9 cellular contexts compared by ENCODE assay signal in the genomic region with DNA sequence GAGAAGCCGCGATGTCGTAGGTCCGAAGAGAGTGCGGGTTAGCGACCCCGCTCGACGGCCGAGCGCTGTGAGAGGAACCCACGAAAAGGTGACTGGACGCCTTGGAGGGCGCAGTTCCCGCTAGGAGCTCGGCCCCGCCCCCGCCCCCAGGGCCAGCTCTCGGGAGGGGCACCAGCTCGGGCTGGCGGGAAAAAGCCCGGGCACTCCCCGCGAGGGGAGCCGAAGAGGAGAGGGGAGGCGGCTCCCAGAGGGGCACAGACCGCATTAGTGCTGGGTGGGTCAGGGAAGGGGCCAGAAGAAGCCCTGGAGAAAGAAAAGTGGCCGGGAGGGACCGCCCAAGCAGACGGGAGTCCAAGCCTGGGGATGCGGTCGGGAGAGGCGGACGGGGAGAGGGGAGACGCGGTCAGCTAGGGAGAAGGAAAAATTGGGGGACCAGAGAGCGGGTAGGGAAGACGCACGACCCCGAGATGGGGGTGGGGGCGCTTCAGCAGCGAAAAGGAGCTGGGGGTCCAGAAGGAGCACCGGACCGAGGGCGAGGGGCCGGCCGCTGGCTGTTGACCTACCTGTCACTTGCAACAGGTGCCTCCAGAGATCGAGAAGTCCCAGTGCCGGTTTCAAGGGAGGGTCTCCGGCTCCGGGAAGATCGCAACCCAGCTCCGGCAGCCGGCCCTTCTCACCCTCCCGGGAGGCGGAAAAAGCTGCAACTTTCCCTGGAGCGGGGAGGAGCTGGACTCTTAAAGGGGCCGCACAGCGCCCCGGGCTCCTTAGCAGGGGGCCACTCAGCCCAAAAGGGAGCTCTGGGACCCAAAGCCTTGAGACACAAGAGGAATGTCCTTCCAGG. TPM values are rescaled to one million over a fixed set of nuclear protein-coding genes. Genes with fewer than 3 reads are reported as not detected.
DNase-seq lines count a peak whose midpoint lies in the region; ATAC-seq, FAIRE-seq and TF ChIP-seq lines count a peak whose summit lies in the region.
"Had no signal": no experiment of that assay in that cellular context is flagged by ENCODE, and none has a peak within 500 bp of the region (broad histone marks: within the 10 kb centered on the region; RNA-seq: fewer than 3 reads in every experiment).

TSS of gene SYTL4 (minus strand) at position 681 of the 841 bp plus-strand sequence. CDS start 30,084 bp downstream, outside the sequence.

- no TSS peak for BruUV-seq in HepG2 (replicated peaks; lab: Mats Ljungman, UMichigan)

- H3K27ac ChIP-seq in HepG2 (ENCODE audit: extremely low read length, insufficient read depth, low read length) (no peak within 1 kb of the TSS), thymus (ENCODE audit: low read depth) (no peak within 1 kb of the TSS)

- H3K9me3 ChIP-seq in HepG2 (ENCODE audit: low read length) = no peaks in the 10 kb centered on the region
- no peaks in the 10 kb centered on the region for H3K9me3 ChIP-seq in thymus (ENCODE audit: control insufficient read depth)

- WGBS in HepG2 (ENCODE audit: low lambda C conversion rate) = 6% methylated on average over 9 of the region's 60 CpGs
- WGBS in thymus = 1% methylated on average over 60 of the region's 60 CpGs

- TF ChIP-seq RAD21 in HepG2 (CRISPR knock-in tag; IDR thresholded peaks at IDR 0.05) = no peak

- no peak within 1 kb of the TSS for H2AFZ ChIP-seq in HepG2 (ENCODE audit: low read length)

- peak; percentile 44 for ATAC-seq in HepG2
- no peak for ATAC-seq in GM18502 (IDR thresholded peaks at IDR 0.05; ENCODE audit: poor library complexity, unreplicated experiment)
- no peak for ATAC-seq in HG03571 (IDR thresholded peaks at IDR 0.05; ENCODE audit: unreplicated experiment)

- in situ Hi-C loops in ACHN (cut with HindIII; ENCODE audit: low pct_ligation_motif_present, low pct_unique_long_range_greater_than_20kb, low sequenced_read_pairs) = no loop called here
- in situ Hi-C loops in HepG2 (cut with HindIII; ENCODE audit: extremely low pct_ligation_motif_present, low pct_unique_long_range_greater_than_20kb) = no loop called here

- TF ChIP-seq POLR2A in HepG2 (IDR thresholded peaks at IDR 0.05; ENCODE audit: insufficient read depth in 1 of 2, low read depth in 2 of 2, low read length in 2 of 2) = no peak

- TF ChIP-seq EP300 in HepG2 (IDR thresholded peaks at IDR 0.05; ENCODE audit: low read depth in 2 of 2, low read length in 2 of 2) (no peak), HepG2 (CRISPR knock-in tag; IDR thresholded peaks at IDR 0.05; ENCODE audit: borderline replicate concordance) (no peak)

- H3K36me3 Mint-ChIP-seq in chondrocyte (ENCODE audit: low read depth) = no peaks in the 10 kb centered on the region

- H3K4me1 ChIP-seq in HepG2 (ENCODE audit: insufficient read depth, low read length) = no peaks in the 10 kb centered on the region
- H3K4me1 ChIP-seq in thymus (ENCODE audit: control insufficient read depth, insufficient read depth, low read length) = no peaks in the 10 kb centered on the region

- H3K27ac Mint-ChIP-seq in chondrocyte (ENCODE audit: unreplicated experiment) = no peak within 1 kb of the TSS

- DNase-seq in ACHN (peak; percentile 4), HT-29 (ENCODE audit: low spot score) (peak; percentile 19), chondrocyte (ENCODE audit: low spot score) (no peak), HepG2 (ENCODE audit: low spot score) (no peak), NAMALWA (ENCODE audit: low spot score) (no peak)

- H3K4me3 ChIP-seq in HepG2 (replicated peaks in 1 of 3; ENCODE audit: insufficient read depth in 1 of 3, low read depth in 2 of 3, low read length in 3 of 3) = peak within 1 kb of the TSS; percentile 26 to 64 (median 57); a peak in 5 of 6 replicates
- peak within 1 kb of the TSS; percentile 25 for H3K4me3 ChIP-seq in thymus (ENCODE audit: low read length)

- intact Hi-C loops in HepG2 (cut with micrococcal nuclease; ENCODE audit: unreplicated experiment) = no loop called here

- H3K9me3 Mint-ChIP-seq in chondrocyte (ENCODE audit: low read depth) = peaks cover 3% of the 10 kb centered on the region

- no peaks in the 10 kb centered on the region for H3K79me2 ChIP-seq in HepG2 (ENCODE audit: insufficient read depth, low read length)

- H3K27me3 ChIP-seq in HepG2 (ENCODE audit: control insufficient read depth in 1 of 2, insufficient read depth in 2 of 2, low read length in 2 of 2) (peaks cover 0 to 1% of the 10 kb centered on the region in 2 experiments; a peak in 1 of 5 replicates), thymus (ENCODE audit: control insufficient read depth, insufficient read depth) (peaks cover 3% of the 10 kb centered on the region)

- CTCF ChIA-PET in HepG2 (lab: Yijun Ruan, JAX; ENCODE audit: low intra/inter-chr PET ratio, low total read pairs) = no interaction called here

- FAIRE-seq in HepG2 (lab: Jason Lieb, UNC) = no peak
- FAIRE-seq: GM18507 had no signal

- TF ChIP-seq CTCF in chondrocyte (IDR thresholded peaks at IDR 0.05) = no peak
- TF ChIP-seq CTCF in HepG2 (CRISPR knock-in tag; IDR thresholded peaks at IDR 0.05) = no peak

- H3K36me3 ChIP-seq in HepG2 (replicated peaks in 1 of 2; ENCODE audit: control insufficient read depth in 1 of 2, insufficient read depth in 2 of 2, low read length in 2 of 2) (no peaks in the 10 kb centered on the region), thymus (ENCODE audit: control insufficient read depth, insufficient read depth) (no peaks in the 10 kb centered on the region)

- no peaks in the 10 kb centered on the region for H3K4me1 Mint-ChIP-seq in chondrocyte (ENCODE audit: low read depth)

- H3K4me3 Mint-ChIP-seq in chondrocyte (ENCODE audit: unreplicated experiment) = peak within 1 kb of the TSS; percentile 80

- peak within 1 kb of the TSS; percentile 55 for H3K4me2 ChIP-seq in HepG2 (ENCODE audit: low read depth, low read length)

- no peaks in the 10 kb centered on the region for H3K27me3 Mint-ChIP-seq in chondrocyte (ENCODE audit: low read depth)

- H3K9ac ChIP-seq in HepG2 (ENCODE audit: insufficient read depth, low read depth, low read length) = no peak within 1 kb of the TSS

- POLR2A ChIA-PET in HepG2 (lab: Yijun Ruan, JAX) = no interaction called here

- H4K20me1 ChIP-seq in HepG2 (ENCODE audit: insufficient read depth, low read length) = no peaks in the 10 kb centered on the region

TF ChIP-seq in HepG2, 621 proteins besides CTCF, POLR2A, EP300 and RAD21:
- no peak for TF ChIP-seq ZBTB7B (CRISPR knock-in tag; IDR thresholded peaks at IDR 0.05)
- TF ChIP-seq ZNF430 (CRISPR knock-in tag; IDR thresholded peaks at IDR 0.05) = peak; percentile 36; the same call in 1 of the 2 replicates
- TF ChIP-seq SP1 (IDR thresholded peaks at IDR 0.05) = no peak
- no peak for TF ChIP-seq SP1 (CRISPR knock-in tag; IDR thresholded peaks at IDR 0.05)
- TF ChIP-seq, protein P1, sequence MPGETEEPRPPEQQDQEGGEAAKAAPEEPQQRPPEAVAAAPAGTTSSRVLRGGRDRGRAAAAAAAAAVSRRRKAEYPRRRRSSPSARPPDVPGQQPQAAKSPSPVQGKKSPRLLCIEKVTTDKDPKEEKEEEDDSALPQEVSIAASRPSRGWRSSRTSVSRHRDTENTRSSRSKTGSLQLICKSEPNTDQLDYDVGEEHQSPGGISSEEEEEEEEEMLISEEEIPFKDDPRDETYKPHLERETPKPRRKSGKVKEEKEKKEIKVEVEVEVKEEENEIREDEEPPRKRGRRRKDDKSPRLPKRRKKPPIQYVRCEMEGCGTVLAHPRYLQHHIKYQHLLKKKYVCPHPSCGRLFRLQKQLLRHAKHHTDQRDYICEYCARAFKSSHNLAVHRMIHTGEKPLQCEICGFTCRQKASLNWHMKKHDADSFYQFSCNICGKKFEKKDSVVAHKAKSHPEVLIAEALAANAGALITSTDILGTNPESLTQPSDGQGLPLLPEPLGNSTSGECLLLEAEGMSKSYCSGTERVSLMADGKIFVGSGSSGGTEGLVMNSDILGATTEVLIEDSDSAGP (CRISPR knock-in tag; IDR thresholded peaks at IDR 0.05; ENCODE audit: borderline replicate concordance) = peak; percentile 98

RNA-seq across cellular contexts. Expression of gene SYTL4, which starts in this region (rescaled TPM):
- 3.7 and 3.8 TPM in 2 replicates for total RNA-seq in HT-29 (2014; rRNA removed; shearing (Covaris generic))
- total RNA-seq in chondrocyte (5.3 to 10.8 TPM (median 5.9 TPM) in 3 replicates), HepG2 (2016; rRNA removed; fragmentation: Illumina TruSeq; extraction: Trizol) (0.67 and 0.73 TPM in 2 replicates)
- total RNA-seq in HepG2 (2016; cell fraction: cytosol; rRNA removed; fragmentation: Illumina TruSeq; extraction: Trizol; ENCODE audit: low read depth) = 0.18 and 0.30 TPM in 2 replicates
- 0.71 and 0.80 TPM in 2 replicates for total RNA-seq in HepG2 (2016; cell fraction: insoluble cytoplasmic fraction; rRNA removed; fragmentation: Illumina TruSeq; extraction: Trizol)
- total RNA-seq in HepG2 (2016; cell fraction: membrane; rRNA removed; fragmentation: Illumina TruSeq; extraction: Trizol) = 0.28 and 0.31 TPM in 2 replicates
- total RNA-seq in HepG2 (2016; cell fraction: nucleus; rRNA removed; fragmentation: Illumina TruSeq; extraction: Trizol) = 0.66 and 0.71 TPM in 2 replicates
- polyA plus RNA-seq in HepG2 (2011; rRNA removed) (0.22 and 0.41 TPM in 2 replicates), thymus (2.1 TPM)
- 0.04 and 0.13 TPM in 2 replicates for polyA plus RNA-seq in HepG2 (2011; cell fraction: cytosol; rRNA removed)
- polyA plus RNA-seq in HepG2 (2011; cell fraction: nucleus; rRNA removed) = 0.61 and 0.64 TPM in 2 replicates
- 0.35 and 1.0 TPM in 2 replicates for polyA plus RNA-seq in HepG2 (2012)
- 0.06 TPM in 2 replicates for polyA plus RNA-seq in HepG2 (2016; cell fraction: cytosol; fragmentation: Illumina TruSeq; extraction: Trizol; ENCODE audit: low read depth)
- 0.43 and 1.0 TPM in 2 replicates for polyA plus RNA-seq in HepG2 (2016; cell fraction: insoluble cytoplasmic fraction; fragmentation: Illumina TruSeq; extraction: Trizol; ENCODE audit: low read depth)
- 0.11 TPM in 1 of 2 replicates, not detected in the other for polyA plus RNA-seq in HepG2 (2016; cell fraction: membrane; fragmentation: Illumina TruSeq; extraction: Trizol; ENCODE audit: low read depth)
- 1.3 and 1.4 TPM in 2 replicates for polyA plus RNA-seq in HepG2 (2016; cell fraction: nucleus; fragmentation: Illumina TruSeq; extraction: Trizol; ENCODE audit: insufficient read depth, low read depth)
- polyA minus RNA-seq in HepG2 (2011; rRNA and poly(A)+ RNA removed; ENCODE audit: low replicate concordance) = 0.18 and 10.0 TPM in 2 replicates
- polyA minus RNA-seq in HepG2 (2011; cell fraction: cytosol; rRNA and poly(A)+ RNA removed) = not detected in 2 replicates
- 0.50 and 0.52 TPM in 2 replicates for polyA minus RNA-seq in HepG2 (2011; cell fraction: nucleus; rRNA and poly(A)+ RNA removed)

Comparison
In these comparisons a context has a peak if more than half of its experiments do, and no peak if none do; other contexts are left out.
1. DNase-seq: peak in ACHN (single experiment) and HT-29 (single experiment); none in chondrocyte (single experiment), HepG2 (single experiment) and NAMALWA (single experiment).